Comparison of ENCODE assay signal across 12 cellular contexts in genomic region chr14:37253905-37254304, GRCh38. TPM values are rescaled to one million over a fixed set of nuclear protein-coding genes. Genes with fewer than 3 reads are reported as not detected.
DNase-seq lines count a peak whose midpoint lies in the region; ATAC-seq and TF ChIP-seq lines count a peak whose summit lies in the region.
"Had no signal": no experiment of that assay in that cellular context is flagged by ENCODE, and none has a peak within 500 bp of the region (broad histone marks: within the 10 kb centered on the region; RNA-seq: fewer than 3 reads in every experiment).

No MANE protein-coding gene starts in this region.

- TF ChIP-seq CTCF in AG04449 (IDR thresholded peaks at IDR 0.05; ENCODE audit: insufficient read depth, low read length, missing control alignments) (no peak), fibroblast of mammary gland (conservative IDR thresholded peaks at IDR 0.05; ENCODE audit: control insufficient read depth, insufficient read depth, low read depth, low read length) (no peak), Caco-2 (IDR thresholded peaks at IDR 0.05; ENCODE audit: insufficient read depth in 1 of 2, low read depth in 1 of 2, low read length in 1 of 2, severe bottlenecking in 1 of 2, unreplicated experiment in 1 of 2) (no peak)

- H3K4me3 ChIP-seq in AG04449 (ENCODE audit: low read depth, low read length) (no peak overlapping the region), fibroblast of mammary gland (ENCODE audit: control insufficient read depth, low read depth, low read length) (no peak overlapping the region), Caco-2 (ENCODE audit: low read depth, low read length) (no peak overlapping the region)
- H3K4me3 ChIP-seq: transverse colon had no signal

- H3K36me3 Mint-ChIP-seq in Caco-2 (ENCODE audit: insufficient read depth, unreplicated experiment) = peaks cover 5% of the 10 kb centered on the region
- H3K36me3 Mint-ChIP-seq: mesothelial cell of epicardium had no signal

- CTCF ChIA-PET in AG04449 (lab: Yijun Ruan, JAX) (interaction anchor here (1.6 to 1.9 kb wide), 2 partner anchors 22 to 340 kb away, joined by 5 to 6 read pairs; no protein-coding TSS in a partner anchor), Caco-2 (lab: Charles Lee) (no interaction called here)

- H3K4me1 ChIP-seq in Caco-2 = peaks cover 35% of the 10 kb centered on the region
- H3K4me1 ChIP-seq: transverse colon had no signal

- H3K4me1 Mint-ChIP-seq in Caco-2 (ENCODE audit: low read depth, unreplicated experiment) = peaks cover 18% of the 10 kb centered on the region

- H3K9me3 Mint-ChIP-seq in Caco-2 (ENCODE audit: unreplicated experiment) = no peaks in the 10 kb centered on the region
- H3K9me3 Mint-ChIP-seq: effector memory CD8-positive, alpha-beta T cell; mesothelial cell of epicardium had no signal

- BruUV-seq in Caco-2 (replicated peaks; lab: Mats Ljungman, UMichigan) = no TSS peak

- H3K27ac Mint-ChIP-seq in Caco-2 (ENCODE audit: unreplicated experiment) = no peak overlapping the region
- H3K27ac Mint-ChIP-seq: effector memory CD8-positive, alpha-beta T cell; mesothelial cell of epicardium had no signal

- peak; percentile 9 for DNase-seq in AG04449 (ENCODE audit: low read depth, low spot score)
- DNase-seq in HK-2 (ENCODE audit: unreplicated experiment) = peak; percentile 19
- peak; percentile 66 for DNase-seq in RPMI7951 (ENCODE audit: low read depth)
- DNase-seq in fibroblast of mammary gland (ENCODE audit: low read depth) = peak; percentile 76
- no peak for DNase-seq in Caco-2
- DNase-seq in germinal center (ENCODE audit: low spot score) = no peak
- no peak for DNase-seq in NCI-H1694 (lab: John Stamatoyannopoulos, UW)
- DNase-seq: effector memory CD8-positive, alpha-beta T cell; T-helper 9 cell; transverse colon had no signal

- H3K36me3 ChIP-seq in Caco-2 (ENCODE audit: control insufficient read depth, insufficient read depth, low read length) = no peaks in the 10 kb centered on the region
- H3K36me3 ChIP-seq: transverse colon had no signal

- POLR2A ChIA-PET in AG04449 (lab: Yijun Ruan, JAX) (no interaction called here), Caco-2 (lab: Charles Lee) (no interaction called here)

- ATAC-seq in GM19035 (IDR thresholded peaks at IDR 0.05; ENCODE audit: unreplicated experiment) = no peak
- ATAC-seq: effector memory CD8-positive, alpha-beta T cell had no signal

- H3K27me3 ChIP-seq in Caco-2 (replicated peaks; ENCODE audit: control insufficient read depth, insufficient read depth, low read length) = no peaks in the 10 kb centered on the region
- H3K27me3 ChIP-seq: transverse colon had no signal

- no peak overlapping the region for H3K4me3 Mint-ChIP-seq in Caco-2 (ENCODE audit: unreplicated experiment)
- H3K4me3 Mint-ChIP-seq: effector memory CD8-positive, alpha-beta T cell; mesothelial cell of epicardium had no signal

- intact Hi-C loops in Caco-2 (cut with micrococcal nuclease; ENCODE audit: unreplicated experiment) = loop anchor here (5.0 kb wide), 1 partner anchor 158 kb away; no protein-coding TSS in a partner anchor

- H3K27me3 Mint-ChIP-seq in Caco-2 (ENCODE audit: insufficient read depth, unreplicated experiment) = no peaks in the 10 kb centered on the region
- H3K27me3 Mint-ChIP-seq: effector memory CD8-positive, alpha-beta T cell had no signal

- H3K9me3 ChIP-seq in Caco-2 = no peaks in the 10 kb centered on the region
- H3K9me3 ChIP-seq: transverse colon had no signal

RNA-seq across cellular contexts. Expression of gene MIPOL1, which starts 56.2 kb away (rescaled TPM):
- 3.2 and 5.4 TPM in 2 replicates for total RNA-seq in RPMI7951 (2014; rRNA removed; shearing (Covaris generic))
- 18.7 and 20.9 TPM in 2 replicates for total RNA-seq in Caco-2 (2022)

Comparison
In these comparisons a context has a peak if more than half of its experiments do, and no peak if none do; other contexts are left out.
1. DNase-seq: peak in AG04449 (single experiment), HK-2 (single experiment), RPMI7951 (single experiment) and fibroblast of mammary gland (single experiment); none in Caco-2 (0 of 2), germinal center (single experiment) and NCI-H1694 (single experiment).